In genomic region chr12:118059645-118060275, GRCh38 we compare ENCODE assay signal across 8 cellular contexts. TPM values are rescaled to one million over a fixed set of nuclear protein-coding genes. Genes with fewer than 3 reads are reported as not detected.
A peak's percentile ranks its signal among the peaks of the same experiment; 100 is the strongest.
DNase-seq lines count a peak whose midpoint lies in the region; ATAC-seq and TF ChIP-seq lines count a peak whose summit lies in the region.

No MANE protein-coding gene starts in this region.

- peak overlapping the region; percentile 84 for H3K4me3 Mint-ChIP-seq in activated CD8-positive, alpha-beta memory T cell treated with anti-CD3 and anti-CD28 coated beads, Interleukin-2, amount 10 ng/mL, durations not matched to agents 7 days and 5 days
- H3K4me3 Mint-ChIP-seq in activated CD8-positive, alpha-beta T cell treated with anti-CD3 and anti-CD28 coated beads for 36 hours = peak overlapping the region; percentile 77
- peak overlapping the region; percentile 84 to 86 for H3K4me3 Mint-ChIP-seq in stimulated activated naive B cell treated with anti-CD40 and anti-IgM and Interleukin-4, amounts not matched to agents 10 μg/mL and 1 μg/mL and 100 μg/mL, for 72 hours

- H3K36me3 Mint-ChIP-seq in activated CD8-positive, alpha-beta memory T cell treated with anti-CD3 and anti-CD28 coated beads, Interleukin-2, amount 10 ng/mL, durations not matched to agents 7 days and 5 days = peaks cover 6% of the 10 kb centered on the region
- peaks cover 2% of the 10 kb centered on the region for H3K36me3 Mint-ChIP-seq in activated CD8-positive, alpha-beta T cell treated with anti-CD3 and anti-CD28 coated beads for 36 hours (ENCODE audit: low read depth)
- H3K36me3 Mint-ChIP-seq in stimulated activated naive B cell treated with anti-CD40 and anti-IgM and Interleukin-4, amounts not matched to agents 10 μg/mL and 1 μg/mL and 100 μg/mL, for 72 hours = peaks cover 26 to 32% of the 10 kb centered on the region in 2 donors

- ATAC-seq in activated CD8-positive, alpha-beta memory T cell treated with anti-CD3 and anti-CD28 coated beads, Interleukin-2, amount 10 ng/mL, durations not matched to agents 7 days and 5 days = no peak
- ATAC-seq in activated CD8-positive, alpha-beta T cell treated with anti-CD3 and anti-CD28 coated beads for 36 hours = no peak
- ATAC-seq in stimulated activated naive B cell treated with anti-CD40 and anti-IgM and Interleukin-4, amounts not matched to agents 10 μg/mL and 1 μg/mL and 100 μg/mL, for 72 hours (replicated peaks) = peak in 1 of 2 donors; percentile 18

- POLR2A ChIA-PET in activated CD8-positive, alpha-beta T cell treated with anti-CD3 and anti-CD28 coated beads for 36 hours (lab: Charles Lee) = interaction anchor here (0.7 to 1.3 kb wide), 5 partner anchors 9 to 311 kb away, joined by 3 to 6 read pairs (median 3); no protein-coding TSS in a partner anchor

- CTCF ChIA-PET in activated CD8-positive, alpha-beta memory T cell treated with anti-CD3 and anti-CD28 coated beads, Interleukin-2, amount 10 ng/mL, durations not matched to agents 7 days and 5 days (lab: Charles Lee) = interaction anchor here (0.9 to 1.5 kb wide), 3 partner anchors 42 to 316 kb away, joined by 3 to 4 read pairs (median 3); partner anchors contain the start of genes PEBP1 and SUDS3
- CTCF ChIA-PET in activated CD8-positive, alpha-beta T cell treated with anti-CD3 and anti-CD28 coated beads for 36 hours (lab: Charles Lee) = interaction anchor here (0.8 to 0.9 kb wide), 2 partner anchors 11 to 13 kb away, joined by 3 to 4 read pairs; no protein-coding TSS in a partner anchor

- intact Hi-C loops in activated CD8-positive, alpha-beta T cell treated with anti-CD3 and anti-CD28 coated beads for 36 hours (cut with micrococcal nuclease) = loop anchor here (10.0 kb wide), 1 partner anchor 185 kb away; no protein-coding TSS in a partner anchor

- DNase-seq in activated CD8-positive, alpha-beta memory T cell treated with anti-CD3 and anti-CD28 coated beads, Interleukin-2, amount 10 ng/mL, durations not matched to agents 7 days and 5 days = no peak
- no peak for DNase-seq in activated CD8-positive, alpha-beta memory T cell treated with anti-CD3 and anti-CD28 coated beads for 24 hours
- no peak for DNase-seq in activated CD8-positive, alpha-beta T cell treated with anti-CD3 and anti-CD28 coated beads for 36 hours
- DNase-seq in stimulated activated naive B cell treated with anti-CD40 and anti-IgM and Interleukin-4, amounts not matched to agents 10 μg/mL and 1 μg/mL and 100 μg/mL, for 72 hours = no peak
- DNase-seq in islet precursor cell (no peak), glomerular visceral epithelial cell (ENCODE audit: extremely low spot score) (no peak), A172 (ENCODE audit: low spot score) (no peak)

- H3K27me3 Mint-ChIP-seq in activated CD8-positive, alpha-beta memory T cell treated with anti-CD3 and anti-CD28 coated beads, Interleukin-2, amount 10 ng/mL, durations not matched to agents 7 days and 5 days = no peaks in the 10 kb centered on the region
- H3K27me3 Mint-ChIP-seq in activated CD8-positive, alpha-beta T cell treated with anti-CD3 and anti-CD28 coated beads for 36 hours = no peaks in the 10 kb centered on the region
- H3K27me3 Mint-ChIP-seq in stimulated activated naive B cell treated with anti-CD40 and anti-IgM and Interleukin-4, amounts not matched to agents 10 μg/mL and 1 μg/mL and 100 μg/mL, for 72 hours = no peaks in the 10 kb centered on the region

- H3K4me1 Mint-ChIP-seq in activated CD8-positive, alpha-beta memory T cell treated with anti-CD3 and anti-CD28 coated beads, Interleukin-2, amount 10 ng/mL, durations not matched to agents 7 days and 5 days = peaks cover 49% of the 10 kb centered on the region
- H3K4me1 Mint-ChIP-seq in activated CD8-positive, alpha-beta T cell treated with anti-CD3 and anti-CD28 coated beads for 36 hours (ENCODE audit: low read depth) = peaks cover 47% of the 10 kb centered on the region
- H3K4me1 Mint-ChIP-seq in stimulated activated naive B cell treated with anti-CD40 and anti-IgM and Interleukin-4, amounts not matched to agents 10 μg/mL and 1 μg/mL and 100 μg/mL, for 72 hours = peaks cover 29 to 57% of the 10 kb centered on the region in 2 donors

- peak overlapping the region; percentile 67 for H3K4me3 ChIP-seq in iPS-11a (ENCODE audit: low read depth, low read length)

- H3K9me3 Mint-ChIP-seq in activated CD8-positive, alpha-beta memory T cell treated with anti-CD3 and anti-CD28 coated beads, Interleukin-2, amount 10 ng/mL, durations not matched to agents 7 days and 5 days (ENCODE audit: low read depth) = no peaks in the 10 kb centered on the region
- no peaks in the 10 kb centered on the region for H3K9me3 Mint-ChIP-seq in activated CD8-positive, alpha-beta T cell treated with anti-CD3 and anti-CD28 coated beads for 36 hours
- H3K9me3 Mint-ChIP-seq in stimulated activated naive B cell treated with anti-CD40 and anti-IgM and Interleukin-4, amounts not matched to agents 10 μg/mL and 1 μg/mL and 100 μg/mL, for 72 hours = peaks cover 0 to 2% of the 10 kb centered on the region in 2 donors

- H3K27ac Mint-ChIP-seq in activated CD8-positive, alpha-beta memory T cell treated with anti-CD3 and anti-CD28 coated beads, Interleukin-2, amount 10 ng/mL, durations not matched to agents 7 days and 5 days = peak overlapping the region; percentile 91
- peak overlapping the region; percentile 84 for H3K27ac Mint-ChIP-seq in activated CD8-positive, alpha-beta T cell treated with anti-CD3 and anti-CD28 coated beads for 36 hours
- H3K27ac Mint-ChIP-seq in stimulated activated naive B cell treated with anti-CD40 and anti-IgM and Interleukin-4, amounts not matched to agents 10 μg/mL and 1 μg/mL and 100 μg/mL, for 72 hours = peak overlapping the region; percentile 93

- TF ChIP-seq CTCF in activated CD8-positive, alpha-beta T cell treated with anti-CD3 and anti-CD28 coated beads for 36 hours (IDR thresholded peaks at IDR 0.05) = no peak

RNA-seq across cellular contexts. Expression of gene WSB2, which starts 1.2 kb away (rescaled TPM):
- 10 to 100 TPM; 44.1 to 52.1 TPM for total RNA-seq in activated CD8-positive, alpha-beta memory T cell treated with anti-CD3 and anti-CD28 coated beads, Interleukin-2, amount 10 ng/mL, durations not matched to agents 7 days and 5 days
- 10 to 100 TPM; 26.2 to 27.9 TPM for total RNA-seq in activated CD8-positive, alpha-beta T cell treated with anti-CD3 and anti-CD28 coated beads for 36 hours
- total RNA-seq in A172 (2014; rRNA removed; shearing (Covaris generic)) = 112 and 117 TPM in 2 replicates

RNA-seq across cellular contexts. Expression of gene RFC5, which starts 43.3 kb away (rescaled TPM):
- total RNA-seq in activated CD8-positive, alpha-beta memory T cell treated with anti-CD3 and anti-CD28 coated beads, Interleukin-2, amount 10 ng/mL, durations not matched to agents 7 days and 5 days = 10 to 100 TPM; 55.4 to 55.7 TPM
- 10 to 100 TPM; 59.8 to 65.6 TPM for total RNA-seq in activated CD8-positive, alpha-beta T cell treated with anti-CD3 and anti-CD28 coated beads for 36 hours
- 30.4 and 39.4 TPM in 2 replicates for total RNA-seq in A172 (2014; rRNA removed; shearing (Covaris generic))

RNA-seq across cellular contexts. Expression of gene VSIG10, which starts 44.1 kb away (rescaled TPM):
- 10 to 100 TPM in 1 of 2 experiments, 1 to 10 TPM in 1; 9.2 to 14.4 TPM for total RNA-seq in activated CD8-positive, alpha-beta memory T cell treated with anti-CD3 and anti-CD28 coated beads, Interleukin-2, amount 10 ng/mL, durations not matched to agents 7 days and 5 days
- total RNA-seq in activated CD8-positive, alpha-beta T cell treated with anti-CD3 and anti-CD28 coated beads for 36 hours = 1 to 10 TPM; 4.2 to 5.3 TPM
- total RNA-seq in A172 (2014; rRNA removed; shearing (Covaris generic)) = 14.8 and 21.9 TPM in 2 replicates
